Comparison of ENCODE assay signal across 3 cellular contexts in the genomic region with DNA sequence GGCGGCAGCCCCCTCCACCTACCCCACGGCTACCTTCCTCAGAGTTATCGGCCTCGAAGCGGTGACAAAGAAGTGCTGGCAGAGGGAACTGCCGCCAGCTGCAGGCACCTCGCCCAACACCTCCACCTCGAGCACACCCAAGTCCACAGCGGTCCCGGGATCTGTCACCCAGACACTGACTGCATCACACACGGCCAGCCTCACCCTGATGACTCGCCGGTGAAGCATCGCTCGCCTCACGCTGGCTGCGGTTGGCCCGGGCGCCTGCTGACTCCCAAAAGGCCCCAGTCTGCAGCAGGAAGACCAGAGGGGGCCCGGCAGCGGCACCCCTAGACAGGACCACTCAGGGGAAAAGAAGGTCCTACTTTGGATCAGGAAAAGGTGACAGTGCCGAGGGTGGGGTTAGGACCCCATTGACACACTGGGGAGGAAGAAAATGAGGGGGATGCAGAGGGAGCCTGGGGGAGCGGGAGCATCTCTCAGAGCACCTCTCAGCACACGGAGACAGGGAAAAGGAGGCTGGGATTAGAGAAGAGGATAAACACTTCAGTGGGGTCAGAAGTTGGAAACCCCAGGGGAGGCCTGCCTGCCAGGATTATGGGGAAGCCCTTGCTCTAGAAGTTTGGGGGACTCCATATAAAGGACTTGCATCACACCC.
TF ChIP-seq lines count a peak whose summit lies in the region.

No MANE protein-coding gene starts in this region.

TF ChIP-seq in HCT116, 20 proteins besides CTCF, POLR2A, EP300 and RAD21:
- TF ChIP-seq CBX3 (IDR thresholded peaks at IDR 0.05; ENCODE audit: low read depth) (peak; percentile 68; the same call in 1 of the 2 replicates), FOSL1 (IDR thresholded peaks at IDR 0.05; ENCODE audit: low read depth) (peak; percentile 78), SP1 (IDR thresholded peaks at IDR 0.05; ENCODE audit: low read depth) (peak; percentile 55)
- TF ChIP-seq, protein P1, sequence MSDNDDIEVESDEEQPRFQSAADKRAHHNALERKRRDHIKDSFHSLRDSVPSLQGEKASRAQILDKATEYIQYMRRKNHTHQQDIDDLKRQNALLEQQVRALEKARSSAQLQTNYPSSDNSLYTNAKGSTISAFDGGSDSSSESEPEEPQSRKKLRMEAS (IDR thresholded peaks at IDR 0.05): peak; percentile 91

TF ChIP-seq in SK-N-SH, 30 proteins besides CTCF, POLR2A, EP300 and RAD21:
- TF ChIP-seq FOSL2 (IDR thresholded peaks at IDR 0.05; ENCODE audit: borderline replicate concordance, low read depth): peak; percentile 30; the same call in 1 of the 2 replicates

TF ChIP-seq in K562, 482 proteins besides CTCF, POLR2A, EP300 and RAD21:
- 0 out of 2 replicates have a peak, but pooled peaks have one; percentile 19 for TF ChIP-seq CREM (IDR thresholded peaks at IDR 0.05; ENCODE audit: low read depth)
TF ChIP-seq in K562: peak in this region for 1; not testable (repeated sequence) for 481.
